In the genomic region with DNA sequence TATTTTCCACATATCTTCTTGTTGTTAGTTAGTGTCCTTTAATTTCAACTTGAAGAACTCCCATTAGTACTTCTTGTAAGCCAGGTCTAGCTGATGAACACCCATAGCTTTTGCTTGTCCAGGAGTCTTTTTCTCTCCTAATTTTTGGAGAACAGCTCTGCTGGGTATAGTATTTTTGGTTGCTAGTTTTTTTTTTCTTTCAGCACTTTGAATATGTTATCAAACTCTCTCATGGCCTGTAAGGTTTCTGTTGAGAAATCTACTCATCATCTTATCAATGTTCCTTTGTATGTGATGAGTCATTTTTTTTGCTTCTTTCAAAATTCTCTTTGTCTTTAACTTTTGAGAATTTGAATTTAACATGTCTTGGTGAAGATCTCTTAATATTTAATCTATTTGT, we compare ENCODE assay signal across 26 cellular contexts. TPM values are rescaled to one million over a fixed set of nuclear protein-coding genes. Genes with fewer than 3 reads are reported as not detected.
"Had no signal": no experiment of that assay in that cellular context is flagged by ENCODE, and none has a peak within 500 bp of the region (broad histone marks: within the 10 kb centered on the region; RNA-seq: fewer than 3 reads in every experiment).

No MANE protein-coding gene starts in this region.

- H3K4me1 ChIP-seq: esophagus muscularis mucosa, esophagus squamous epithelium, foreskin keratinocyte, gastrocnemius medialis, gastroesophageal sphincter, heart left ventricle, heart right ventricle had no signal

- H3K36me3 ChIP-seq: esophagus muscularis mucosa, esophagus squamous epithelium, gastrocnemius medialis, gastroesophageal sphincter, heart left ventricle, heart right ventricle had no signal

- H3K27ac ChIP-seq: coronary artery, dorsolateral prefrontal cortex, epithelial cell of prostate, esophagus muscularis mucosa, esophagus squamous epithelium, foreskin keratinocyte, gastrocnemius medialis, gastroesophageal sphincter, heart left ventricle, heart right ventricle had no signal

- DNase-seq: cortex of kidney; dermis blood vessel endothelial cell; dorsolateral prefrontal cortex; effector CD4-positive, alpha-beta T cell; effector CD8-positive, alpha-beta T cell; effector memory CD4-positive, alpha-beta T cell; effector memory CD8-positive, alpha-beta T cell; endodermal cell; erythroblast; esophagus squamous epithelium; foreskin fibroblast; foreskin keratinocyte; foreskin melanocyte; gastrocnemius medialis; glutamatergic neuron; head of caudate nucleus; heart left ventricle; heart right ventricle had no signal

- H3K27me3 ChIP-seq: dorsolateral prefrontal cortex, esophagus muscularis mucosa, gastroesophageal sphincter had no signal

- H3K4me3 ChIP-seq: coronary artery, dorsolateral prefrontal cortex, esophagus muscularis mucosa, esophagus squamous epithelium, gastrocnemius medialis, gastroesophageal sphincter, heart left ventricle, heart right ventricle had no signal

- FAIRE-seq: endothelial cell of umbilical vein had no signal

- ATAC-seq: effector memory CD8-positive, alpha-beta T cell; esophagus mucosa; foreskin keratinocyte; gastrocnemius medialis; gastroesophageal sphincter; heart left ventricle; heart right ventricle had no signal

RNA-seq across cellular contexts. Expression of a gene that starts 31.8 kb away (rescaled TPM):
- total RNA-seq: dermis blood vessel endothelial cell, endothelial cell of umbilical vein, epithelial cell of proximal tubule, fibroblast of villous mesenchyme had no signal
- polyA plus RNA-seq: endothelial cell of umbilical vein had no signal
